Comparison of ENCODE assay signal across 19 cellular contexts in the genomic region with DNA sequence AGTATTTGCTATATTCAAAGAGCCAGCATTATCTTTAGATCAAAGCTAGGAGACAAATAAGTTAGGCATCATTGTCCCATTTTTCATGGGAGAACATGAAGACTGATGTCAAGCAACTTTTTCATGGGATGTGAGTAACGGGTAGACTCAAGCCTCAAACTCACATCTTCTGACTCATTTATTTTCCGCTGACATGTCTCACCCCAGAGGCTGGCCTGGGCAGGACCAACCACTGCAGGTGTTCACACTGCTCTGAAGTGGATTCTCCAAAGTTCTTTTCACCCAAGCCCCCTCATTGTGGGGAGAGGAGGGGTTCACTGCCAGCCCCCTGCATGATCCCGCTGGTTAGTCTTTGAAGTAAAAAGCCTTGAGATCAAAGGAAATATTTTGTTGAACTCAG. TPM values are rescaled to one million over a fixed set of nuclear protein-coding genes. Genes with fewer than 3 reads are reported as not detected.
DNase-seq lines count a peak whose midpoint lies in the region; TF ChIP-seq lines count a peak whose summit lies in the region.
"Had no signal": no experiment of that assay in that cellular context is flagged by ENCODE, and none has a peak within 500 bp of the region (broad histone marks: within the 10 kb centered on the region; RNA-seq: fewer than 3 reads in every experiment).

No MANE protein-coding gene starts in this region.

- no peaks in the 10 kb centered on the region for H3K27me3 ChIP-seq in adipocyte (replicated peaks; ENCODE audit: control insufficient read depth, insufficient read depth, low read length)
- no peaks in the 10 kb centered on the region for H3K27me3 ChIP-seq in thyroid gland
- H3K27me3 ChIP-seq in esophagus squamous epithelium, result no peaks in the 10 kb centered on the region
- H3K27me3 ChIP-seq: colonic mucosa, neutrophil had no signal

- 91 to 96% methylated on average over 3 of the region's 3 CpGs for WGBS in thyroid gland, 2 donors
- 40 to 50% methylated on average over 3 of the region's 3 CpGs for WGBS in esophagus squamous epithelium, 2 donors

- H3K4me3 ChIP-seq in adipocyte (ENCODE audit: low read length) (peak overlapping the region; percentile 20), thyroid gland (replicated peaks in 1 of 3) (no peak overlapping the region), esophagus squamous epithelium (no peak overlapping the region)
- H3K4me3 ChIP-seq: colonic mucosa had no signal

- H3K4me1 Mint-ChIP-seq in activated naive CD4-positive, alpha-beta T cell treated with anti-CD3 and anti-CD28 coated beads for 36 hours (ENCODE audit: low read depth), result peaks cover 8% of the 10 kb centered on the region
- peaks cover 52% of the 10 kb centered on the region for H3K4me1 Mint-ChIP-seq in mesothelial cell of epicardium
- H3K4me1 Mint-ChIP-seq: IgD-negative memory B cell, T-cell had no signal

- H3K36me3 Mint-ChIP-seq in activated naive CD4-positive, alpha-beta T cell treated with anti-CD3 and anti-CD28 coated beads for 36 hours (ENCODE audit: low read depth), result no peaks in the 10 kb centered on the region
- H3K36me3 Mint-ChIP-seq in mesothelial cell of epicardium, result no peaks in the 10 kb centered on the region
- H3K36me3 Mint-ChIP-seq: CD8-positive, alpha-beta T cell; T-cell; type B pancreatic cell had no signal

- no peak overlapping the region for H3K4me3 Mint-ChIP-seq in activated naive CD4-positive, alpha-beta T cell treated with anti-CD3 and anti-CD28 coated beads for 36 hours
- no peak overlapping the region for H3K4me3 Mint-ChIP-seq in mesothelial cell of epicardium
- H3K4me3 Mint-ChIP-seq: CD8-positive, alpha-beta T cell; IgD-negative memory B cell; T-cell; type B pancreatic cell had no signal

- TF ChIP-seq POLR2A in thyroid gland (IDR thresholded peaks at IDR 0.05) (no peak), esophagus squamous epithelium (IDR thresholded peaks at IDR 0.05) (no peak)

- H3K27ac ChIP-seq in thyroid gland (no peak overlapping the region), esophagus squamous epithelium (no peak overlapping the region)
- H3K27ac ChIP-seq: colonic mucosa, neutrophil had no signal

- intact Hi-C loops in activated naive CD4-positive, alpha-beta T cell treated with anti-CD3 and anti-CD28 coated beads for 36 hours (cut with micrococcal nuclease), result loop anchor here (5.0 to 10.0 kb wide), 2 partner anchors 65 to 718 kb away; partner anchors contain the start of gene ZNF622
- intact Hi-C loops in thyroid gland (cut with DNase I), result loop anchor here (10.0 kb wide), 1 partner anchor 248 kb away; the partner anchor contains the start of gene MYO10
- intact Hi-C loops in esophagus squamous epithelium (cut with DNase I), result no loop called here

- H3K4me1 ChIP-seq in adipocyte (ENCODE audit: control insufficient read depth, insufficient read depth, low read length) (peaks cover 71% of the 10 kb centered on the region), thyroid gland (peaks cover 5 to 6% of the 10 kb centered on the region in 2 donors), esophagus squamous epithelium (peaks cover 0 to 22% (median 6%) of the 10 kb centered on the region in 3 donors)
- H3K4me1 ChIP-seq: colonic mucosa had no signal

- TF ChIP-seq CTCF in mesothelial cell of epicardium (IDR thresholded peaks at IDR 0.05; ENCODE audit: unreplicated experiment) (no peak), thyroid gland (IDR thresholded peaks at IDR 0.05) (no peak), esophagus squamous epithelium (IDR thresholded peaks at IDR 0.05) (no peak)

- no peak overlapping the region for H3K9ac ChIP-seq in adipocyte (ENCODE audit: low read length)

- no peaks in the 10 kb centered on the region for H3K36me3 ChIP-seq in adipocyte (ENCODE audit: control insufficient read depth, insufficient read depth, low read length, severe bottlenecking)
- no peaks in the 10 kb centered on the region for H3K36me3 ChIP-seq in thyroid gland
- no peaks in the 10 kb centered on the region for H3K36me3 ChIP-seq in esophagus squamous epithelium
- H3K36me3 ChIP-seq: colonic mucosa, neutrophil had no signal

- no peaks in the 10 kb centered on the region for H3K9me3 ChIP-seq in adipocyte (ENCODE audit: control insufficient read depth, low read length)
- H3K9me3 ChIP-seq in thyroid gland, result no peaks in the 10 kb centered on the region
- no peaks in the 10 kb centered on the region for H3K9me3 ChIP-seq in esophagus squamous epithelium
- H3K9me3 ChIP-seq: colonic mucosa, neutrophil had no signal

- no peak overlapping the region for H3K27ac Mint-ChIP-seq in activated naive CD4-positive, alpha-beta T cell treated with anti-CD3 and anti-CD28 coated beads for 36 hours
- peak overlapping the region; percentile 47 for H3K27ac Mint-ChIP-seq in mesothelial cell of epicardium
- H3K27ac Mint-ChIP-seq: CD8-positive, alpha-beta T cell; IgD-negative memory B cell; T-cell; type B pancreatic cell had no signal

- no peaks in the 10 kb centered on the region for H3K9me3 Mint-ChIP-seq in activated naive CD4-positive, alpha-beta T cell treated with anti-CD3 and anti-CD28 coated beads for 36 hours
- no peaks in the 10 kb centered on the region for H3K9me3 Mint-ChIP-seq in mesothelial cell of epicardium
- H3K9me3 Mint-ChIP-seq: CD8-positive, alpha-beta T cell; T-cell; type B pancreatic cell had no signal

- CTCF ChIA-PET in activated naive CD4-positive, alpha-beta T cell treated with anti-CD3 and anti-CD28 coated beads for 36 hours (lab: Charles Lee), result no interaction called here

- DNase-seq in activated naive CD4-positive, alpha-beta T cell treated with anti-CD3 and anti-CD28 coated beads for 36 hours, result peak; percentile 24
- no peak for DNase-seq in activated naive CD4-positive, alpha-beta T cell treated with anti-CD3 and anti-CD28 coated beads, Interleukin-2, amount 50 U/mL, for 16 hours
- DNase-seq in HT1080 (ENCODE audit: low read depth) (peak; percentile 81), adipocyte (ENCODE audit: low read depth) (no peak), mesothelial cell of epicardium (ENCODE audit: low spot score in 2 of 2, unreplicated experiment in 2 of 2) (no peak), thyroid gland (no peak), GOT3 (lab: John Stamatoyannopoulos, UW) (no peak), esophagus squamous epithelium (lab: John Stamatoyannopoulos, UW) (no peak)
- DNase-seq: activated gamma-delta T cell treated with Interleukin-2 at 50 U/mL for 16 hours; CD8-positive, alpha-beta T cell; colonic mucosa; H7; NCI-H187 treated with DMSO at 0.1 percent for 48 hours; NCI-H446 treated with DMSO at 0.1 percent for 48 hours; stimulated activated naive CD4-positive, alpha-beta T cell treated with Interleukin-2 at 50 U/mL for 16 hours; T-cell had no signal

- peaks cover 2% of the 10 kb centered on the region for H3K27me3 Mint-ChIP-seq in activated naive CD4-positive, alpha-beta T cell treated with anti-CD3 and anti-CD28 coated beads for 36 hours (ENCODE audit: low read depth)
- no peaks in the 10 kb centered on the region for H3K27me3 Mint-ChIP-seq in mesothelial cell of epicardium (ENCODE audit: low read depth)
- H3K27me3 Mint-ChIP-seq: IgD-negative memory B cell, type B pancreatic cell had no signal

RNA-seq across cellular contexts. Expression of gene BASP1, which starts 34.9 kb away (rescaled TPM):
- total RNA-seq in activated naive CD4-positive, alpha-beta T cell treated with anti-CD3 and anti-CD28 coated beads for 36 hours, result under 1 TPM; 0.62 to 0.94 TPM
- total RNA-seq in HT1080 (2014; rRNA removed; shearing (Covaris generic)), result 134 and 149 TPM in 2 replicates
- polyA plus RNA-seq in HT1080 (2015; cell fraction: cytosol; rRNA removed), result 170 and 186 TPM in 2 replicates
- polyA plus RNA-seq in HT1080 (2015; cell fraction: nucleus; rRNA removed), result 70.1 and 81.9 TPM in 2 replicates
- total RNA-seq in mesothelial cell of epicardium, result 137 to 144 TPM (median 140 TPM) in 3 replicates
- total RNA-seq in thyroid gland, result 10 to 100 TPM; 10.1 to 29.6 (median 23.0) TPM
- total RNA-seq in esophagus squamous epithelium, result 10 to 100 TPM in 3 of 4 donors, 1 to 10 TPM in 1; 5.2 to 16.7 (median 13.6) TPM

Comparison
In these comparisons a context has a peak if more than half of its experiments do, and no peak if none do; other contexts are left out.
1. DNase-seq: peak in activated naive CD4-positive, alpha-beta T cell treated with anti-CD3 and anti-CD28 coated beads for 36 hours (single experiment) and HT1080 (single experiment); none in activated naive CD4-positive, alpha-beta T cell treated with anti-CD3 and anti-CD28 coated beads, Interleukin-2, amount 50 U/mL, for 16 hours (single experiment), adipocyte (single experiment), mesothelial cell of epicardium (0 of 2), thyroid gland (0 of 2), GOT3 (single experiment) and esophagus squamous epithelium (single experiment).